Comparison of ENCODE assay signal across 11 cellular contexts in genomic region chr5:143094087-143094511, GRCh38.
DNase-seq lines count a peak whose midpoint lies in the region; ATAC-seq, FAIRE-seq and TF ChIP-seq lines count a peak whose summit lies in the region.
"Had no signal": no experiment of that assay in that cellular context is flagged by ENCODE, and none has a peak within 500 bp of the region (broad histone marks: within the 10 kb centered on the region; RNA-seq: fewer than 3 reads in every experiment).

No MANE protein-coding gene starts in this region.

- H3K27ac Mint-ChIP-seq in activated T-helper 1 cell treated with anti-CD3 and anti-CD28 coated beads, Interleukin-12 subunit alpha, Interleukin-12 subunit beta, Interleukin-2, Interleukin-4 antibody, amounts not matched to agents 30 ng/mL and 10 ng/mL and 1 ng/mL, durations not matched to agents 14 hours and 24 hours and 36 hours, result peak overlapping the region; percentile 73

- H3K27me3 ChIP-seq in gastrocnemius medialis, result no peaks in the 10 kb centered on the region

- no peak for DNase-seq in GM19239 (ENCODE audit: insufficient read length, low spot score)
- DNase-seq in activated T-helper 1 cell treated with anti-CD3 and anti-CD28 coated beads, Interleukin-12 subunit alpha, Interleukin-12 subunit beta, Interleukin-2, Interleukin-4 antibody, amounts not matched to agents 30 ng/mL and 10 ng/mL and 1 ng/mL, durations not matched to agents 14 hours and 24 hours and 36 hours (ENCODE audit: low spot score), result no peak
- DNase-seq in glomerular visceral epithelial cell (ENCODE audit: extremely low spot score), result peak; percentile 69
- peak; percentile 65 for DNase-seq in renal cortical epithelial cell (ENCODE audit: low read depth)
- no peak for DNase-seq in left colon
- no peak for DNase-seq in HTR-8/SVneo (ENCODE audit: insufficient read length, low spot score)
- no peak for DNase-seq in gastrocnemius medialis
- DNase-seq: NCI-H1694 treated with DMSO at 0.1 percent for 48 hours, SHP77 had no signal

- H3K36me3 ChIP-seq in gastrocnemius medialis, result no peaks in the 10 kb centered on the region

- no peak overlapping the region for H3K27ac ChIP-seq in gastrocnemius medialis
- H3K27ac ChIP-seq: parathyroid adenoma had no signal

- peak; percentile 31 for FAIRE-seq in GM19239 (lab: Jason Lieb, UNC)
- FAIRE-seq in HTR-8/SVneo (lab: Jason Lieb, UNC), result no peak

- peak overlapping the region in 1 of 4 donors; percentile 0 for H3K4me3 ChIP-seq in gastrocnemius medialis

- peaks cover 10% of the 10 kb centered on the region for H3K36me3 Mint-ChIP-seq in activated T-helper 1 cell treated with anti-CD3 and anti-CD28 coated beads, Interleukin-12 subunit alpha, Interleukin-12 subunit beta, Interleukin-2, Interleukin-4 antibody, amounts not matched to agents 30 ng/mL and 10 ng/mL and 1 ng/mL, durations not matched to agents 14 hours and 24 hours and 36 hours (ENCODE audit: low read depth)

- no peaks in the 10 kb centered on the region for H3K9me3 Mint-ChIP-seq in activated T-helper 1 cell treated with anti-CD3 and anti-CD28 coated beads, Interleukin-12 subunit alpha, Interleukin-12 subunit beta, Interleukin-2, Interleukin-4 antibody, amounts not matched to agents 30 ng/mL and 10 ng/mL and 1 ng/mL, durations not matched to agents 14 hours and 24 hours and 36 hours

- H3K27me3 Mint-ChIP-seq in activated T-helper 1 cell treated with anti-CD3 and anti-CD28 coated beads, Interleukin-12 subunit alpha, Interleukin-12 subunit beta, Interleukin-2, Interleukin-4 antibody, amounts not matched to agents 30 ng/mL and 10 ng/mL and 1 ng/mL, durations not matched to agents 14 hours and 24 hours and 36 hours (ENCODE audit: insufficient read depth), result no peaks in the 10 kb centered on the region

- peaks cover 45% of the 10 kb centered on the region for H3K4me1 Mint-ChIP-seq in activated T-helper 1 cell treated with anti-CD3 and anti-CD28 coated beads, Interleukin-12 subunit alpha, Interleukin-12 subunit beta, Interleukin-2, Interleukin-4 antibody, amounts not matched to agents 30 ng/mL and 10 ng/mL and 1 ng/mL, durations not matched to agents 14 hours and 24 hours and 36 hours (ENCODE audit: low read depth)

- H3K9me3 ChIP-seq in gastrocnemius medialis, result no peaks in the 10 kb centered on the region

- ATAC-seq in left colon (no peak), HG02884 (IDR thresholded peaks at IDR 0.05; ENCODE audit: unreplicated experiment) (no peak), gastrocnemius medialis (no peak)

- no peaks in the 10 kb centered on the region for H3K4me1 ChIP-seq in gastrocnemius medialis
- H3K4me1 ChIP-seq: parathyroid adenoma had no signal

- in situ Hi-C loops in gastrocnemius medialis (cut with MboI; ENCODE audit: low sequenced_read_pairs in 4 of 4), result no loop called here

- intact Hi-C loops in activated T-helper 1 cell treated with anti-CD3 and anti-CD28 coated beads, Interleukin-12 subunit alpha, Interleukin-12 subunit beta, Interleukin-2, Interleukin-4 antibody, amounts not matched to agents 30 ng/mL and 10 ng/mL and 1 ng/mL, durations not matched to agents 14 hours and 24 hours and 36 hours (cut with micrococcal nuclease), result no loop called here
- intact Hi-C loops in left colon (cut with DNase I, micrococcal nuclease) (no loop called here), gastrocnemius medialis (cut with DNase I; ENCODE audit: low total_unique reads) (no loop called here)

- TF ChIP-seq CTCF in gastrocnemius medialis (IDR thresholded peaks at IDR 0.05 in 4 of 5, conservative IDR thresholded peaks at IDR 0.05 in 1 of 5), result no peak

- TF ChIP-seq POLR2A in gastrocnemius medialis (IDR thresholded peaks at IDR 0.05), result no peak

- peak overlapping the region; percentile 38 for H3K4me3 Mint-ChIP-seq in activated T-helper 1 cell treated with anti-CD3 and anti-CD28 coated beads, Interleukin-12 subunit alpha, Interleukin-12 subunit beta, Interleukin-2, Interleukin-4 antibody, amounts not matched to agents 30 ng/mL and 10 ng/mL and 1 ng/mL, durations not matched to agents 14 hours and 24 hours and 36 hours

Comparison
In these comparisons a context has a peak if more than half of its experiments do, and no peak if none do; other contexts are left out.
1. DNase-seq: peak in glomerular visceral epithelial cell (single experiment) and renal cortical epithelial cell (single experiment); none in GM19239 (single experiment), activated T-helper 1 cell treated with anti-CD3 and anti-CD28 coated beads, Interleukin-12 subunit alpha, Interleukin-12 subunit beta, Interleukin-2, Interleukin-4 antibody, amounts not matched to agents 30 ng/mL and 10 ng/mL and 1 ng/mL, durations not matched to agents 14 hours and 24 hours and 36 hours (single experiment), left colon (0 of 2), HTR-8/SVneo (single experiment) and gastrocnemius medialis (0 of 2).